Comparison of ENCODE assay signal across 9 cellular contexts in genomic region chr2:27958711-27959378, GRCh38.
DNase-seq lines count a peak whose midpoint lies in the region; ATAC-seq lines count a peak whose summit lies in the region.
"Had no signal": no experiment of that assay in that cellular context is flagged by ENCODE, and none has a peak within 500 bp of the region (broad histone marks: within the 10 kb centered on the region; RNA-seq: fewer than 3 reads in every experiment).

No MANE protein-coding gene starts in this region.

- DNase-seq in activated CD4-positive, alpha-beta T cell treated with anti-CD3 and anti-CD28 coated beads, Interleukin-2, amount 10 ng/mL, durations not matched to agents 7 days and 5 days = no peak
- no peak for DNase-seq in activated CD4-positive, alpha-beta T cell treated with anti-CD3 and anti-CD28 coated beads, Interleukin-2, amount 50 U/mL, for 1 hour
- no peak for DNase-seq in T-helper 2 cell treated with Interferon-gamma antibody and Interleukin-4, amounts not matched to agents 5 μg/mL and 100 μg/mL, for 36 hours (ENCODE audit: low spot score)
- DNase-seq in foreskin melanocyte (peak; percentile 29), amniotic stem cell (lab: John Stamatoyannopoulos, UW) (no peak), cortex of kidney (lab: John Stamatoyannopoulos, UW) (no peak)
- DNase-seq in stimulated activated effector memory CD8-positive, alpha-beta T cell treated with anti-CD3 and anti-CD28 coated beads, Interleukin-12 subunit alpha, Interleukin-12 subunit beta, amount 100 ng/mL, for 72 hours (ENCODE audit: low spot score in 2 of 2) = no peak

- no peaks in the 10 kb centered on the region for H3K27me3 Mint-ChIP-seq in activated CD4-positive, alpha-beta T cell treated with anti-CD3 and anti-CD28 coated beads, Interleukin-2, amount 10 ng/mL, durations not matched to agents 7 days and 5 days
- H3K27me3 Mint-ChIP-seq in T-helper 2 cell treated with Interferon-gamma antibody and Interleukin-4, amounts not matched to agents 5 μg/mL and 100 μg/mL, for 36 hours (ENCODE audit: low read depth) = no peaks in the 10 kb centered on the region

- CTCF ChIA-PET in activated CD4-positive, alpha-beta T cell treated with anti-CD3 and anti-CD28 coated beads, Interleukin-2, amount 10 ng/mL, durations not matched to agents 7 days and 5 days (lab: Charles Lee) = interaction anchor here (0.5 kb wide), 1 partner anchor 290 kb away, joined by 4 read pairs; no protein-coding TSS in a partner anchor

- peaks cover 25% of the 10 kb centered on the region for H3K36me3 Mint-ChIP-seq in activated CD4-positive, alpha-beta T cell treated with anti-CD3 and anti-CD28 coated beads, Interleukin-2, amount 10 ng/mL, durations not matched to agents 7 days and 5 days (ENCODE audit: low read depth)
- peaks cover 19% of the 10 kb centered on the region for H3K36me3 Mint-ChIP-seq in T-helper 2 cell treated with Interferon-gamma antibody and Interleukin-4, amounts not matched to agents 5 μg/mL and 100 μg/mL, for 36 hours (ENCODE audit: low read depth)
- peaks cover 13% of the 10 kb centered on the region for H3K36me3 Mint-ChIP-seq in stimulated activated effector memory CD8-positive, alpha-beta T cell treated with anti-CD3 and anti-CD28 coated beads, Interleukin-12 subunit alpha, Interleukin-12 subunit beta, amount 100 ng/mL, for 72 hours

- H3K4me1 Mint-ChIP-seq in activated CD4-positive, alpha-beta T cell treated with anti-CD3 and anti-CD28 coated beads, Interleukin-2, amount 10 ng/mL, durations not matched to agents 7 days and 5 days = peaks cover 78% of the 10 kb centered on the region
- peaks cover 76% of the 10 kb centered on the region for H3K4me1 Mint-ChIP-seq in T-helper 2 cell treated with Interferon-gamma antibody and Interleukin-4, amounts not matched to agents 5 μg/mL and 100 μg/mL, for 36 hours (ENCODE audit: low read depth)
- H3K4me1 Mint-ChIP-seq in stimulated activated effector memory CD8-positive, alpha-beta T cell treated with anti-CD3 and anti-CD28 coated beads, Interleukin-12 subunit alpha, Interleukin-12 subunit beta, amount 100 ng/mL, for 72 hours = peaks cover 80% of the 10 kb centered on the region

- H3K9me3 Mint-ChIP-seq in activated CD4-positive, alpha-beta T cell treated with anti-CD3 and anti-CD28 coated beads, Interleukin-2, amount 10 ng/mL, durations not matched to agents 7 days and 5 days = peaks cover 9% of the 10 kb centered on the region
- H3K9me3 Mint-ChIP-seq in T-helper 2 cell treated with Interferon-gamma antibody and Interleukin-4, amounts not matched to agents 5 μg/mL and 100 μg/mL, for 36 hours = peaks cover 3% of the 10 kb centered on the region
- no peaks in the 10 kb centered on the region for H3K9me3 Mint-ChIP-seq in stimulated activated effector memory CD8-positive, alpha-beta T cell treated with anti-CD3 and anti-CD28 coated beads, Interleukin-12 subunit alpha, Interleukin-12 subunit beta, amount 100 ng/mL, for 72 hours

- no peak overlapping the region for H3K4me3 Mint-ChIP-seq in activated CD4-positive, alpha-beta T cell treated with anti-CD3 and anti-CD28 coated beads, Interleukin-2, amount 10 ng/mL, durations not matched to agents 7 days and 5 days
- peak overlapping the region; percentile 58 for H3K4me3 Mint-ChIP-seq in T-helper 2 cell treated with Interferon-gamma antibody and Interleukin-4, amounts not matched to agents 5 μg/mL and 100 μg/mL, for 36 hours
- peak overlapping the region; percentile 50 for H3K4me3 Mint-ChIP-seq in stimulated activated effector memory CD8-positive, alpha-beta T cell treated with anti-CD3 and anti-CD28 coated beads, Interleukin-12 subunit alpha, Interleukin-12 subunit beta, amount 100 ng/mL, for 72 hours

- POLR2A ChIA-PET in activated CD4-positive, alpha-beta T cell treated with anti-CD3 and anti-CD28 coated beads, Interleukin-2, amount 10 ng/mL, durations not matched to agents 7 days and 5 days (lab: Charles Lee) = no interaction called here

- no peak for ATAC-seq in stimulated activated effector memory CD8-positive, alpha-beta T cell treated with anti-CD3 and anti-CD28 coated beads, Interleukin-12 subunit alpha, Interleukin-12 subunit beta, amount 100 ng/mL, for 72 hours
- no peak for ATAC-seq in GM19455 (IDR thresholded peaks at IDR 0.05; ENCODE audit: unreplicated experiment)
- ATAC-seq: Panc1 had no signal

- H3K27ac Mint-ChIP-seq in activated CD4-positive, alpha-beta T cell treated with anti-CD3 and anti-CD28 coated beads, Interleukin-2, amount 10 ng/mL, durations not matched to agents 7 days and 5 days = peak overlapping the region; percentile 28
- H3K27ac Mint-ChIP-seq in T-helper 2 cell treated with Interferon-gamma antibody and Interleukin-4, amounts not matched to agents 5 μg/mL and 100 μg/mL, for 36 hours = peak overlapping the region; percentile 70
- peak overlapping the region; percentile 61 for H3K27ac Mint-ChIP-seq in stimulated activated effector memory CD8-positive, alpha-beta T cell treated with anti-CD3 and anti-CD28 coated beads, Interleukin-12 subunit alpha, Interleukin-12 subunit beta, amount 100 ng/mL, for 72 hours
